ENCODE assay signal across 15 cellular contexts in genomic region chrX:49199315-49199595, GRCh38. TPM values are rescaled to one million over a fixed set of nuclear protein-coding genes. Genes with fewer than 3 reads are reported as not detected.
DNase-seq lines count a peak whose midpoint lies in the region; ATAC-seq and TF ChIP-seq lines count a peak whose summit lies in the region.
"Had no signal": no experiment of that assay in that cellular context is flagged by ENCODE, and none has a peak within 500 bp of the region (broad histone marks: within the 10 kb centered on the region; RNA-seq: fewer than 3 reads in every experiment).

No MANE protein-coding gene starts in this region.

- intact Hi-C loops in HCT116 (cut with micrococcal nuclease): loop anchor here (10.0 kb wide), 1 partner anchor 636 kb away; no protein-coding TSS in a partner anchor

- H3K36me3 ChIP-seq in HCT116 (ENCODE audit: control insufficient read depth in 1 of 2, insufficient read depth in 2 of 2, low read length in 2 of 2) (no peaks in the 10 kb centered on the region), neural cell (ENCODE audit: insufficient read depth, low read length) (no peaks in the 10 kb centered on the region)

- H3K36me3 Mint-ChIP-seq in T-helper 1 cell treated with Interleukin-12 subunit alpha and Interleukin-12 subunit beta and Interleukin-4 antibody, amounts not matched to agents 30 μg/mL and 1 μg/mL, for 36 hours (ENCODE audit: low read depth): no peaks in the 10 kb centered on the region
- H3K36me3 Mint-ChIP-seq in activated naive CD8-positive, alpha-beta T cell treated with anti-CD3 and anti-CD28 coated beads for 36 hours: no peaks in the 10 kb centered on the region

- no peaks in the 10 kb centered on the region for H3K9me3 Mint-ChIP-seq in T-helper 1 cell treated with Interleukin-12 subunit alpha and Interleukin-12 subunit beta and Interleukin-4 antibody, amounts not matched to agents 30 μg/mL and 1 μg/mL, for 36 hours
- H3K9me3 Mint-ChIP-seq in activated naive CD8-positive, alpha-beta T cell treated with anti-CD3 and anti-CD28 coated beads for 36 hours: no peaks in the 10 kb centered on the region

- no peak for TF ChIP-seq EP300 in neural cell (conservative IDR thresholded peaks at IDR 0.05; ENCODE audit: poor library complexity, severe bottlenecking)

- peaks cover 12% of the 10 kb centered on the region for H3K4me1 Mint-ChIP-seq in T-helper 1 cell treated with Interleukin-12 subunit alpha and Interleukin-12 subunit beta and Interleukin-4 antibody, amounts not matched to agents 30 μg/mL and 1 μg/mL, for 36 hours (ENCODE audit: low read depth)
- H3K4me1 Mint-ChIP-seq in activated naive CD8-positive, alpha-beta T cell treated with anti-CD3 and anti-CD28 coated beads for 36 hours: peaks cover 11% of the 10 kb centered on the region

- no peak for TF ChIP-seq CTCF in HCT116 (IDR thresholded peaks at IDR 0.05 in 2 of 3, conservative IDR thresholded peaks at IDR 0.05 in 1 of 3; ENCODE audit: borderline replicate concordance in 1 of 3, insufficient read depth in 1 of 3, low read depth in 2 of 3, low read length in 2 of 3)
- no peak for TF ChIP-seq CTCF in neural cell (IDR thresholded peaks at IDR 0.05; ENCODE audit: poor library complexity, severe bottlenecking)

- CTCF ChIA-PET in HCT116 (lab: Charles Lee): no interaction called here

- peak overlapping the region; percentile 29 for H3K4me3 Mint-ChIP-seq in T-helper 1 cell treated with Interleukin-12 subunit alpha and Interleukin-12 subunit beta and Interleukin-4 antibody, amounts not matched to agents 30 μg/mL and 1 μg/mL, for 36 hours
- peak overlapping the region; percentile 67 for H3K4me3 Mint-ChIP-seq in activated naive CD8-positive, alpha-beta T cell treated with anti-CD3 and anti-CD28 coated beads for 36 hours
- H3K4me3 Mint-ChIP-seq: endodermal cell had no signal

- no peak overlapping the region for H3K4me3 ChIP-seq in HCT116 (replicated peaks in 1 of 2; ENCODE audit: low read depth in 1 of 2, low read length in 2 of 2)
- H3K4me3 ChIP-seq in neural cell (ENCODE audit: low read length): peak overlapping the region; percentile 81

- H3K4me1 ChIP-seq in HCT116 (ENCODE audit: control insufficient read depth in 1 of 2, insufficient read depth in 2 of 2, low read length in 2 of 2): peaks cover 3 to 6% of the 10 kb centered on the region in 2 experiments

- ATAC-seq in HCT116: no peak
- no peak for ATAC-seq in HG03135 (IDR thresholded peaks at IDR 0.05; ENCODE audit: unreplicated experiment)
- ATAC-seq in GM18909 (IDR thresholded peaks at IDR 0.05; ENCODE audit: poor library complexity, unreplicated experiment): no peak

- peaks cover 10% of the 10 kb centered on the region for H3K27me3 Mint-ChIP-seq in T-helper 1 cell treated with Interleukin-12 subunit alpha and Interleukin-12 subunit beta and Interleukin-4 antibody, amounts not matched to agents 30 μg/mL and 1 μg/mL, for 36 hours (ENCODE audit: low read depth)
- no peaks in the 10 kb centered on the region for H3K27me3 Mint-ChIP-seq in activated naive CD8-positive, alpha-beta T cell treated with anti-CD3 and anti-CD28 coated beads for 36 hours

- H3K27ac Mint-ChIP-seq in T-helper 1 cell treated with Interleukin-12 subunit alpha and Interleukin-12 subunit beta and Interleukin-4 antibody, amounts not matched to agents 30 μg/mL and 1 μg/mL, for 36 hours: no peak overlapping the region
- H3K27ac Mint-ChIP-seq in activated naive CD8-positive, alpha-beta T cell treated with anti-CD3 and anti-CD28 coated beads for 36 hours: no peak overlapping the region
- H3K27ac Mint-ChIP-seq: endodermal cell had no signal

- H3K4me2 ChIP-seq in HCT116 (ENCODE audit: low read length): peak overlapping the region; percentile 73
- H3K4me2 ChIP-seq in neural cell (ENCODE audit: low read length): peak overlapping the region; percentile 76

- POLR2A ChIA-PET in HCT116 (lab: Charles Lee): no interaction called here

- H3K9ac ChIP-seq in HCT116 (ENCODE audit: low read length) (no peak overlapping the region), neural cell (ENCODE audit: low read length) (peak overlapping the region; percentile 93)

- DNase-seq in T-helper 1 cell (no peak), HCT116 (ENCODE audit: low read depth, low spot score) (no peak), NCI-H446 (lab: John Stamatoyannopoulos, UW) (no peak)
- no peak for DNase-seq in activated naive CD8-positive, alpha-beta T cell treated with anti-CD3 and anti-CD28 coated beads for 36 hours
- DNase-seq: Calu3, mesendoderm, NCI-H2171, small intestine had no signal

- no peak overlapping the region for H3K27ac ChIP-seq in HCT116 (ENCODE audit: low read depth, low read length)
- peak overlapping the region; percentile 85 for H3K27ac ChIP-seq in neural cell (ENCODE audit: low read length)
- H3K27ac ChIP-seq: SK-N-MC had no signal

- H4K20me1 ChIP-seq in HCT116 (ENCODE audit: insufficient read depth): no peaks in the 10 kb centered on the region
- no peaks in the 10 kb centered on the region for H4K20me1 ChIP-seq in neural cell (ENCODE audit: insufficient read depth)

- TF ChIP-seq POLR2A in HCT116 (IDR thresholded peaks at IDR 0.05; ENCODE audit: borderline replicate concordance, extremely low read depth, insufficient read depth, insufficient read length): no peak

- H3K79me2 ChIP-seq in HCT116 (ENCODE audit: insufficient read depth, low read length) (no peaks in the 10 kb centered on the region), neural cell (replicated peaks; ENCODE audit: insufficient read depth, low read length) (peaks cover 9% of the 10 kb centered on the region)

- H3K27me3 ChIP-seq in HCT116 (ENCODE audit: insufficient read depth, low read length): no peaks in the 10 kb centered on the region
- no peaks in the 10 kb centered on the region for H3K27me3 ChIP-seq in neural cell (ENCODE audit: insufficient read depth, low read depth, low read length)

- H3K9me3 ChIP-seq in HCT116 (ENCODE audit: control insufficient read depth in 1 of 2, insufficient read depth in 1 of 2, low read depth in 1 of 2, low read length in 2 of 2): no peaks in the 10 kb centered on the region
- no peaks in the 10 kb centered on the region for H3K9me3 ChIP-seq in neural cell (ENCODE audit: low read length)

- RAD21 ChIA-PET in HCT116 (lab: Charles Lee; ENCODE audit: low non-redundant PET in 1 of 2, low total read pairs in 2 of 2, uncharacterized antibody in 2 of 2, unreplicated experiment in 2 of 2): no interaction called here

- H2AFZ ChIP-seq in HCT116 (ENCODE audit: low read depth, low read length, poor library complexity, severe bottlenecking) (no peak overlapping the region), neural cell (ENCODE audit: low read depth, low read length) (no peak overlapping the region)

- no peak for TF ChIP-seq RAD21 in HCT116 (IDR thresholded peaks at IDR 0.05; ENCODE audit: low read depth)
- no peak for TF ChIP-seq RAD21 in neural cell (conservative IDR thresholded peaks at IDR 0.05)

- H3F3A ChIP-seq in neural cell (ENCODE audit: insufficient read depth, low read length, poor library complexity, severe bottlenecking): no peaks in the 10 kb centered on the region

- no TSS peak for BruUV-seq in HCT116 (replicated peaks; lab: Mats Ljungman, UMichigan)

- no peaks in the 10 kb centered on the region for H3K9me2 ChIP-seq in HCT116 (ENCODE audit: insufficient read depth)
- H3K9me2 ChIP-seq in neural cell (ENCODE audit: insufficient read depth, low read length): no peaks in the 10 kb centered on the region

TF ChIP-seq in HCT116, 20 proteins besides CTCF, POLR2A, EP300 and RAD21 (continues in another document):
- TF ChIP-seq FOSL1 (IDR thresholded peaks at IDR 0.05; ENCODE audit: low read depth): no peak
- no peak for TF ChIP-seq POLR2AphosphoS5 (IDR thresholded peaks at IDR 0.05; ENCODE audit: low read depth, low read length)
- TF ChIP-seq EZH2 (IDR thresholded peaks at IDR 0.05): no peak
- no peak for TF ChIP-seq ATF3 (IDR thresholded peaks at IDR 0.05)
- no peak for TF ChIP-seq ZNF274 (IDR thresholded peaks at IDR 0.05; ENCODE audit: low read depth, low read length)

TF ChIP-seq in neural cell, 6 proteins besides CTCF, POLR2A, EP300 and RAD21 (continues in another document):
- TF ChIP-seq MXI1 (conservative IDR thresholded peaks at IDR 0.05; ENCODE audit: poor library complexity, severe bottlenecking): no peak

RNA-seq across cellular contexts. Expression of gene SYP, which starts 0.7 kb away (rescaled TPM):
- 1.2 TPM for total RNA-seq in HCT116 (2021; ENCODE audit: unreplicated experiment)
- 0.99 and 1.1 TPM in 2 replicates for polyA plus RNA-seq in HCT116 (2012)
- total RNA-seq in activated naive CD8-positive, alpha-beta T cell treated with anti-CD3 and anti-CD28 coated beads for 36 hours: 1 to 10 TPM; 4.4 to 4.6 TPM
- polyA plus RNA-seq in neural cell: 240 and 281 TPM in 2 replicates
- polyA minus RNA-seq in neural cell: 149 and 163 TPM in 2 replicates
- total RNA-seq: fibroblast of villous mesenchyme had no signal

RNA-seq across cellular contexts. Expression of gene PRICKLE3, which starts 13.1 kb away (rescaled TPM):
- 27.8 TPM for total RNA-seq in HCT116 (2021; ENCODE audit: unreplicated experiment)
- 23.1 and 24.8 TPM in 2 replicates for polyA plus RNA-seq in HCT116 (2012)
- total RNA-seq in activated naive CD8-positive, alpha-beta T cell treated with anti-CD3 and anti-CD28 coated beads for 36 hours: 10 to 100 TPM; 16.3 to 16.7 TPM
- 0.45 TPM in 1 of 2 replicates, not detected in the other for polyA plus RNA-seq in neural cell
- not detected in 2 replicates for polyA minus RNA-seq in neural cell

RNA-seq across cellular contexts. Expression of gene PLP2, which starts 27.6 kb away (rescaled TPM):
- 207 TPM for total RNA-seq in HCT116 (2021; ENCODE audit: unreplicated experiment)
- 358 and 400 TPM in 2 replicates for polyA plus RNA-seq in HCT116 (2012)
- 10 to 100 TPM; 46.8 to 48.2 TPM for total RNA-seq in activated naive CD8-positive, alpha-beta T cell treated with anti-CD3 and anti-CD28 coated beads for 36 hours
- polyA plus RNA-seq in neural cell: not detected in 2 replicates
- polyA minus RNA-seq in neural cell: not detected in 2 replicates

RNA-seq across cellular contexts. Expression of gene CACNA1F, which starts 33.9 kb away (rescaled TPM):
- not detected for total RNA-seq in HCT116 (2021; ENCODE audit: unreplicated experiment)
- not detected in 2 replicates for polyA plus RNA-seq in HCT116 (2012)
- total RNA-seq in activated naive CD8-positive, alpha-beta T cell treated with anti-CD3 and anti-CD28 coated beads for 36 hours: under 1 TPM; 0.72 to 0.85 TPM
- not detected in 2 replicates for polyA plus RNA-seq in neural cell
- polyA minus RNA-seq in neural cell: not detected in 2 replicates
- total RNA-seq: Calu3, fibroblast of villous mesenchyme had no signal

RNA-seq across cellular contexts. Expression of gene CCDC22, which starts 36.0 kb away (rescaled TPM):
- total RNA-seq in HCT116 (2021; ENCODE audit: unreplicated experiment): 10.4 TPM
- 13.3 and 13.4 TPM in 2 replicates for polyA plus RNA-seq in HCT116 (2012)
- 10 to 100 TPM; 18.3 to 18.9 TPM for total RNA-seq in activated naive CD8-positive, alpha-beta T cell treated with anti-CD3 and anti-CD28 coated beads for 36 hours
- 16.3 and 17.0 TPM in 2 replicates for polyA plus RNA-seq in neural cell
- 10.7 and 11.3 TPM in 2 replicates for polyA minus RNA-seq in neural cell
